2 cellular contexts compared by ENCODE assay signal in genomic region chr2:126775300-126775985, GRCh38.
TF ChIP-seq lines count a peak whose summit lies in the region.

No MANE protein-coding gene starts in this region.

TF ChIP-seq in WTC11, 78 proteins besides CTCF, POLR2A, EP300 and RAD21:
- TF ChIP-seq, protein P1, sequence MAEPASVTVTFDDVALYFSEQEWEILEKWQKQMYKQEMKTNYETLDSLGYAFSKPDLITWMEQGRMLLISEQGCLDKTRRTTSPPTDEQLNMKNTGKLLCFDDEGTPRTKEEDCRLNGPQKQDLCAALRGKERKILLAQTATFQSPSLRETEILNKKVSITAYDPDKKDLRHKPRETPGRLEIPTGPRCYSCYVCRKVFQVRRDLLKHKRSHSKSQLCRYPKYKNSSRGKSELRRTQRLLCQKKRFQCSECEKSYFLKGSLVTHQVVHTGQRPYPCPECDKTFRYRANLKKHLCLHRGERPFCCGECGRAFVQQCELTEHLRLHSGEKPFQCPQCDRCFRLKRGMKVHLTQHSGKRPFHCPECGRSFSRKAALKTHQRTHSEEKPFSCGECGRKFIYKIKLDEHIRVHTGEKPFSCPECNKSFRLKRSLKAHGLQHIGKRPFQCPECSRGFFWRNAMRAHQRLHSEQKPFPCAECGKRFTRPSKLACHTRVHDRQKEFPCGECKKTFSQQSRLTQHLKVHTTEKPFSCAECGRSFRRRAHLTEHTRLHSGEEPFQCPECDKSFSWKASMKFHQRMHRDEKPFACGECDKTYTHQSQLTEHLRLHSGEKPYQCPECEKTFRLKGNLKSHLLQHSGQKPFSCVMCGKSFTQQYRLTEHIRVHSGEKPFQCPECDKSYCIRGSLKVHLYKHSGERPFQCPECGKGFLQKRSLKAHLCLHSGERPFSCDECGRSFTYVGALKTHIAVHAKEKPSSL (CRISPR knock-in tag; conservative IDR thresholded peaks at IDR 0.05): no peak
- TF ChIP-seq ZBTB21 (CRISPR knock-in tag; IDR thresholded peaks at IDR 0.05; ENCODE audit: borderline replicate concordance) (no peak), OVOL2 (CRISPR knock-in tag; IDR thresholded peaks at IDR 0.05; ENCODE audit: borderline replicate concordance) (no peak), KAT7 (CRISPR knock-in tag; IDR thresholded peaks at IDR 0.05; ENCODE audit: borderline replicate concordance) (no peak), ZSCAN18 (CRISPR knock-in tag; IDR thresholded peaks at IDR 0.05) (no peak), TCF7 (CRISPR knock-in tag; IDR thresholded peaks at IDR 0.05; ENCODE audit: low read depth) (no peak), HMGA2 (CRISPR knock-in tag; IDR thresholded peaks at IDR 0.05) (no peak), NR2C2 (CRISPR knock-in tag; IDR thresholded peaks at IDR 0.05) (no peak)
- TF ChIP-seq, protein P2, sequence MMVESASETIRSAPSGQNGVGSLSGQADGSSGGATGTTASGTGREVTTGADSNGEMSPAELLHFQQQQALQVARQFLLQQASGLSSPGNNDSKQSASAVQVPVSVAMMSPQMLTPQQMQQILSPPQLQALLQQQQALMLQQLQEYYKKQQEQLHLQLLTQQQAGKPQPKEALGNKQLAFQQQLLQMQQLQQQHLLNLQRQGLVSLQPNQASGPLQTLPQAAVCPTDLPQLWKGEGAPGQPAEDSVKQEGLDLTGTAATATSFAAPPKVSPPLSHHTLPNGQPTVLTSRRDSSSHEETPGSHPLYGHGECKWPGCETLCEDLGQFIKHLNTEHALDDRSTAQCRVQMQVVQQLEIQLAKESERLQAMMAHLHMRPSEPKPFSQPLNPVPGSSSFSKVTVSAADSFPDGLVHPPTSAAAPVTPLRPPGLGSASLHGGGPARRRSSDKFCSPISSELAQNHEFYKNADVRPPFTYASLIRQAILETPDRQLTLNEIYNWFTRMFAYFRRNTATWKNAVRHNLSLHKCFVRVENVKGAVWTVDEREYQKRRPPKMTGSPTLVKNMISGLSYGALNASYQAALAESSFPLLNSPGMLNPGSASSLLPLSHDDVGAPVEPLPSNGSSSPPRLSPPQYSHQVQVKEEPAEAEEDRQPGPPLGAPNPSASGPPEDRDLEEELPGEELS (CRISPR knock-in tag; IDR thresholded peaks at IDR 0.05): no peak
- TF ChIP-seq, protein P3, sequence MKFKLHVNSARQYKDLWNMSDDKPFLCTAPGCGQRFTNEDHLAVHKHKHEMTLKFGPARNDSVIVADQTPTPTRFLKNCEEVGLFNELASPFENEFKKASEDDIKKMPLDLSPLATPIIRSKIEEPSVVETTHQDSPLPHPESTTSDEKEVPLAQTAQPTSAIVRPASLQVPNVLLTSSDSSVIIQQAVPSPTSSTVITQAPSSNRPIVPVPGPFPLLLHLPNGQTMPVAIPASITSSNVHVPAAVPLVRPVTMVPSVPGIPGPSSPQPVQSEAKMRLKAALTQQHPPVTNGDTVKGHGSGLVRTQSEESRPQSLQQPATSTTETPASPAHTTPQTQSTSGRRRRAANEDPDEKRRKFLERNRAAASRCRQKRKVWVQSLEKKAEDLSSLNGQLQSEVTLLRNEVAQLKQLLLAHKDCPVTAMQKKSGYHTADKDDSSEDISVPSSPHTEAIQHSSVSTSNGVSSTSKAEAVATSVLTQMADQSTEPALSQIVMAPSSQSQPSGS (CRISPR knock-in tag; IDR thresholded peaks at IDR 0.05; ENCODE audit: borderline replicate concordance, low read depth): no peak
- TF ChIP-seq, protein P4, sequence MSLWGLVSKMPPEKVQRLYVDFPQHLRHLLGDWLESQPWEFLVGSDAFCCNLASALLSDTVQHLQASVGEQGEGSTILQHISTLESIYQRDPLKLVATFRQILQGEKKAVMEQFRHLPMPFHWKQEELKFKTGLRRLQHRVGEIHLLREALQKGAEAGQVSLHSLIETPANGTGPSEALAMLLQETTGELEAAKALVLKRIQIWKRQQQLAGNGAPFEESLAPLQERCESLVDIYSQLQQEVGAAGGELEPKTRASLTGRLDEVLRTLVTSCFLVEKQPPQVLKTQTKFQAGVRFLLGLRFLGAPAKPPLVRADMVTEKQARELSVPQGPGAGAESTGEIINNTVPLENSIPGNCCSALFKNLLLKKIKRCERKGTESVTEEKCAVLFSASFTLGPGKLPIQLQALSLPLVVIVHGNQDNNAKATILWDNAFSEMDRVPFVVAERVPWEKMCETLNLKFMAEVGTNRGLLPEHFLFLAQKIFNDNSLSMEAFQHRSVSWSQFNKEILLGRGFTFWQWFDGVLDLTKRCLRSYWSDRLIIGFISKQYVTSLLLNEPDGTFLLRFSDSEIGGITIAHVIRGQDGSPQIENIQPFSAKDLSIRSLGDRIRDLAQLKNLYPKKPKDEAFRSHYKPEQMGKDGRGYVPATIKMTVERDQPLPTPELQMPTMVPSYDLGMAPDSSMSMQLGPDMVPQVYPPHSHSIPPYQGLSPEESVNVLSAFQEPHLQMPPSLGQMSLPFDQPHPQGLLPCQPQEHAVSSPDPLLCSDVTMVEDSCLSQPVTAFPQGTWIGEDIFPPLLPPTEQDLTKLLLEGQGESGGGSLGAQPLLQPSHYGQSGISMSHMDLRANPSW (CRISPR knock-in tag; conservative IDR thresholded peaks at IDR 0.05; ENCODE audit: low read depth): no peak
- TF ChIP-seq, protein P5, sequence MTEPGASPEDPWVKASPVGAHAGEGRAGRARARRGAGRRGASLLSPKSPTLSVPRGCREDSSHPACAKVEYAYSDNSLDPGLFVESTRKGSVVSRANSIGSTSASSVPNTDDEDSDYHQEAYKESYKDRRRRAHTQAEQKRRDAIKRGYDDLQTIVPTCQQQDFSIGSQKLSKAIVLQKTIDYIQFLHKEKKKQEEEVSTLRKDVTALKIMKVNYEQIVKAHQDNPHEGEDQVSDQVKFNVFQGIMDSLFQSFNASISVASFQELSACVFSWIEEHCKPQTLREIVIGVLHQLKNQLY (CRISPR knock-in tag; IDR thresholded peaks at IDR 0.05): no peak

TF ChIP-seq in H1, 55 proteins besides CTCF, POLR2A, EP300 and RAD21 (continued from another document):
- TF ChIP-seq, protein P6, sequence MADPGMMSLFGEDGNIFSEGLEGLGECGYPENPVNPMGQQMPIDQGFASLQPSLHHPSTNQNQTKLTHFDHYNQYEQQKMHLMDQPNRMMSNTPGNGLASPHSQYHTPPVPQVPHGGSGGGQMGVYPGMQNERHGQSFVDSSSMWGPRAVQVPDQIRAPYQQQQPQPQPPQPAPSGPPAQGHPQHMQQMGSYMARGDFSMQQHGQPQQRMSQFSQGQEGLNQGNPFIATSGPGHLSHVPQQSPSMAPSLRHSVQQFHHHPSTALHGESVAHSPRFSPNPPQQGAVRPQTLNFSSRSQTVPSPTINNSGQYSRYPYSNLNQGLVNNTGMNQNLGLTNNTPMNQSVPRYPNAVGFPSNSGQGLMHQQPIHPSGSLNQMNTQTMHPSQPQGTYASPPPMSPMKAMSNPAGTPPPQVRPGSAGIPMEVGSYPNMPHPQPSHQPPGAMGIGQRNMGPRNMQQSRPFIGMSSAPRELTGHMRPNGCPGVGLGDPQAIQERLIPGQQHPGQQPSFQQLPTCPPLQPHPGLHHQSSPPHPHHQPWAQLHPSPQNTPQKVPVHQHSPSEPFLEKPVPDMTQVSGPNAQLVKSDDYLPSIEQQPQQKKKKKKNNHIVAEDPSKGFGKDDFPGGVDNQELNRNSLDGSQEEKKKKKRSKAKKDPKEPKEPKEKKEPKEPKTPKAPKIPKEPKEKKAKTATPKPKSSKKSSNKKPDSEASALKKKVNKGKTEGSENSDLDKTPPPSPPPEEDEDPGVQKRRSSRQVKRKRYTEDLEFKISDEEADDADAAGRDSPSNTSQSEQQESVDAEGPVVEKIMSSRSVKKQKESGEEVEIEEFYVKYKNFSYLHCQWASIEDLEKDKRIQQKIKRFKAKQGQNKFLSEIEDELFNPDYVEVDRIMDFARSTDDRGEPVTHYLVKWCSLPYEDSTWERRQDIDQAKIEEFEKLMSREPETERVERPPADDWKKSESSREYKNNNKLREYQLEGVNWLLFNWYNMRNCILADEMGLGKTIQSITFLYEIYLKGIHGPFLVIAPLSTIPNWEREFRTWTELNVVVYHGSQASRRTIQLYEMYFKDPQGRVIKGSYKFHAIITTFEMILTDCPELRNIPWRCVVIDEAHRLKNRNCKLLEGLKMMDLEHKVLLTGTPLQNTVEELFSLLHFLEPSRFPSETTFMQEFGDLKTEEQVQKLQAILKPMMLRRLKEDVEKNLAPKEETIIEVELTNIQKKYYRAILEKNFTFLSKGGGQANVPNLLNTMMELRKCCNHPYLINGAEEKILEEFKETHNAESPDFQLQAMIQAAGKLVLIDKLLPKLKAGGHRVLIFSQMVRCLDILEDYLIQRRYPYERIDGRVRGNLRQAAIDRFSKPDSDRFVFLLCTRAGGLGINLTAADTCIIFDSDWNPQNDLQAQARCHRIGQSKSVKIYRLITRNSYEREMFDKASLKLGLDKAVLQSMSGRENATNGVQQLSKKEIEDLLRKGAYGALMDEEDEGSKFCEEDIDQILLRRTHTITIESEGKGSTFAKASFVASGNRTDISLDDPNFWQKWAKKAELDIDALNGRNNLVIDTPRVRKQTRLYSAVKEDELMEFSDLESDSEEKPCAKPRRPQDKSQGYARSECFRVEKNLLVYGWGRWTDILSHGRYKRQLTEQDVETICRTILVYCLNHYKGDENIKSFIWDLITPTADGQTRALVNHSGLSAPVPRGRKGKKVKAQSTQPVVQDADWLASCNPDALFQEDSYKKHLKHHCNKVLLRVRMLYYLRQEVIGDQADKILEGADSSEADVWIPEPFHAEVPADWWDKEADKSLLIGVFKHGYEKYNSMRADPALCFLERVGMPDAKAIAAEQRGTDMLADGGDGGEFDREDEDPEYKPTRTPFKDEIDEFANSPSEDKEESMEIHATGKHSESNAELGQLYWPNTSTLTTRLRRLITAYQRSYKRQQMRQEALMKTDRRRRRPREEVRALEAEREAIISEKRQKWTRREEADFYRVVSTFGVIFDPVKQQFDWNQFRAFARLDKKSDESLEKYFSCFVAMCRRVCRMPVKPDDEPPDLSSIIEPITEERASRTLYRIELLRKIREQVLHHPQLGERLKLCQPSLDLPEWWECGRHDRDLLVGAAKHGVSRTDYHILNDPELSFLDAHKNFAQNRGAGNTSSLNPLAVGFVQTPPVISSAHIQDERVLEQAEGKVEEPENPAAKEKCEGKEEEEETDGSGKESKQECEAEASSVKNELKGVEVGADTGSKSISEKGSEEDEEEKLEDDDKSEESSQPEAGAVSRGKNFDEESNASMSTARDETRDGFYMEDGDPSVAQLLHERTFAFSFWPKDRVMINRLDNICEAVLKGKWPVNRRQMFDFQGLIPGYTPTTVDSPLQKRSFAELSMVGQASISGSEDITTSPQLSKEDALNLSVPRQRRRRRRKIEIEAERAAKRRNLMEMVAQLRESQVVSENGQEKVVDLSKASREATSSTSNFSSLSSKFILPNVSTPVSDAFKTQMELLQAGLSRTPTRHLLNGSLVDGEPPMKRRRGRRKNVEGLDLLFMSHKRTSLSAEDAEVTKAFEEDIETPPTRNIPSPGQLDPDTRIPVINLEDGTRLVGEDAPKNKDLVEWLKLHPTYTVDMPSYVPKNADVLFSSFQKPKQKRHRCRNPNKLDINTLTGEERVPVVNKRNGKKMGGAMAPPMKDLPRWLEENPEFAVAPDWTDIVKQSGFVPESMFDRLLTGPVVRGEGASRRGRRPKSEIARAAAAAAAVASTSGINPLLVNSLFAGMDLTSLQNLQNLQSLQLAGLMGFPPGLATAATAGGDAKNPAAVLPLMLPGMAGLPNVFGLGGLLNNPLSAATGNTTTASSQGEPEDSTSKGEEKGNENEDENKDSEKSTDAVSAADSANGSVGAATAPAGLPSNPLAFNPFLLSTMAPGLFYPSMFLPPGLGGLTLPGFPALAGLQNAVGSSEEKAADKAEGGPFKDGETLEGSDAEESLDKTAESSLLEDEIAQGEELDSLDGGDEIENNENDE (IDR thresholded peaks at IDR 0.05; ENCODE audit: insufficient replicate concordance, low read length): no peak
- peak; percentile 23; the same call in 1 of the 2 replicates for TF ChIP-seq MAFK (IDR thresholded peaks at IDR 0.05; ENCODE audit: low read depth, low read length)
